Comparison of ENCODE assay signal across 8 cellular contexts in genomic region chr10:95693331-95693667, GRCh38. TPM values are rescaled to one million over a fixed set of nuclear protein-coding genes. Genes with fewer than 3 reads are reported as not detected.
DNase-seq lines count a peak whose midpoint lies in the region; ATAC-seq and TF ChIP-seq lines count a peak whose summit lies in the region.

No MANE protein-coding gene starts in this region.

- H3K4me3 ChIP-seq in CD8-positive, alpha-beta memory T cell (ENCODE audit: low read length): peak overlapping the region; percentile 81
- H3K4me3 ChIP-seq in HUES6 (ENCODE audit: low read depth, low read length): peak overlapping the region; percentile 93
- H3K4me3 ChIP-seq in uterus: peak overlapping the region; percentile 68 to 87

- no peak for DNase-seq in CD8-positive, alpha-beta memory T cell
- DNase-seq in MCF 10A (ENCODE audit: unreplicated experiment) (no peak), memory B cell (ENCODE audit: low spot score in 2 of 2) (peak in 1 of 2 donors; percentile 13), uterus (no peak), AG20443 (ENCODE audit: low spot score) (no peak), kidney tubule cell (ENCODE audit: low spot score) (no peak)

- ATAC-seq in memory B cell (ENCODE audit: low read depth) (no peak), HG03378 (IDR thresholded peaks at IDR 0.05; ENCODE audit: unreplicated experiment) (no peak)

- intact Hi-C loops in MCF 10A (cut with micrococcal nuclease): loop anchor here (5.0 to 10.0 kb wide), 3 partner anchors 318 to 511 kb away; partner anchors contain the start of gene CCNJ
- intact Hi-C loops in uterus (cut with DNase I; ENCODE audit: low total_unique reads): loop anchor here (10.0 kb wide), 1 partner anchor 152 kb away; no protein-coding TSS in a partner anchor

- H3K4me1 ChIP-seq in CD8-positive, alpha-beta memory T cell (ENCODE audit: insufficient read depth, low read length): peaks cover 22% of the 10 kb centered on the region
- no peaks in the 10 kb centered on the region for H3K4me1 ChIP-seq in HUES6 (ENCODE audit: control insufficient read depth, insufficient read depth, low read length)
- H3K4me1 ChIP-seq in uterus: peaks cover 4 to 12% of the 10 kb centered on the region in 2 donors

- H3K27ac Mint-ChIP-seq in CD8-positive, alpha-beta memory T cell: peak overlapping the region; percentile 92 to 99 (median 98)
- peak overlapping the region; percentile 98 for H3K27ac Mint-ChIP-seq in MCF 10A (ENCODE audit: low read depth, unreplicated experiment)
- peak overlapping the region; percentile 96 for H3K27ac Mint-ChIP-seq in memory B cell

- no peaks in the 10 kb centered on the region for H3K9me3 ChIP-seq in CD8-positive, alpha-beta memory T cell (ENCODE audit: low read length)
- peaks cover 9% of the 10 kb centered on the region for H3K9me3 ChIP-seq in HUES6 (ENCODE audit: control insufficient read depth, insufficient read depth, low read depth, low read length)
- H3K9me3 ChIP-seq in uterus: no peaks in the 10 kb centered on the region

- no peaks in the 10 kb centered on the region for H3K27me3 ChIP-seq in CD8-positive, alpha-beta memory T cell (ENCODE audit: insufficient read depth, low read length, poor library complexity, severe bottlenecking)
- H3K27me3 ChIP-seq in HUES6 (ENCODE audit: control insufficient read depth, insufficient read depth, low read length) (no peaks in the 10 kb centered on the region), uterus (no peaks in the 10 kb centered on the region)

- peaks cover 14% of the 10 kb centered on the region for H3K36me3 ChIP-seq in CD8-positive, alpha-beta memory T cell (ENCODE audit: insufficient read depth, low read length)
- peaks cover 35% of the 10 kb centered on the region for H3K36me3 ChIP-seq in HUES6 (ENCODE audit: control insufficient read depth, insufficient read depth, low read length)
- H3K36me3 ChIP-seq in uterus: no peaks in the 10 kb centered on the region

- H3K9me3 Mint-ChIP-seq in CD8-positive, alpha-beta memory T cell: no peaks in the 10 kb centered on the region
- H3K9me3 Mint-ChIP-seq in MCF 10A (ENCODE audit: unreplicated experiment): no peaks in the 10 kb centered on the region
- H3K9me3 Mint-ChIP-seq in memory B cell: peaks cover 3% of the 10 kb centered on the region

- TF ChIP-seq POLR2A in uterus (IDR thresholded peaks at IDR 0.05): no peak

- H3K27me3 Mint-ChIP-seq in CD8-positive, alpha-beta memory T cell: peaks cover 0 to 4% of the 10 kb centered on the region in 2 donors
- H3K27me3 Mint-ChIP-seq in MCF 10A (ENCODE audit: insufficient read depth, unreplicated experiment): no peaks in the 10 kb centered on the region
- no peaks in the 10 kb centered on the region for H3K27me3 Mint-ChIP-seq in memory B cell

- CTCF ChIA-PET in CD8-positive, alpha-beta memory T cell (lab: Charles Lee): interaction anchor here (0.5 to 5.4 kb wide), 57 partner anchors 9 to 646 kb away, joined by 3 to 149 read pairs (median 4); partner anchors contain the start of genes ALDH18A1, CC2D2B and ZNF518A
- CTCF ChIA-PET in MCF 10A (lab: Yijun Ruan, JAX): interaction anchor here (0.5 to 5.4 kb wide), 71 partner anchors 9 to 1495 kb away, joined by 3 to 94 read pairs (median 4); partner anchors contain the start of genes CC2D2B and ENTPD1

- H3K36me3 Mint-ChIP-seq in CD8-positive, alpha-beta memory T cell: peaks cover 0 to 53% (median 10%) of the 10 kb centered on the region in 3 donors
- H3K36me3 Mint-ChIP-seq in MCF 10A (ENCODE audit: insufficient read depth, unreplicated experiment): peaks cover 27% of the 10 kb centered on the region
- peaks cover 20% of the 10 kb centered on the region for H3K36me3 Mint-ChIP-seq in memory B cell

- no peak for TF ChIP-seq CTCF in MCF 10A (IDR thresholded peaks at IDR 0.05; ENCODE audit: unreplicated experiment)
- TF ChIP-seq CTCF in uterus (IDR thresholded peaks at IDR 0.05): no peak

- H3K9ac ChIP-seq in HUES6 (ENCODE audit: low read length): peak overlapping the region; percentile 90

- peaks cover 39 to 60% (median 56%) of the 10 kb centered on the region in 3 donors for H3K4me1 Mint-ChIP-seq in CD8-positive, alpha-beta memory T cell
- peaks cover 23% of the 10 kb centered on the region for H3K4me1 Mint-ChIP-seq in MCF 10A (ENCODE audit: insufficient read depth, unreplicated experiment)
- H3K4me1 Mint-ChIP-seq in memory B cell: peaks cover 50% of the 10 kb centered on the region

- BruUV-seq in MCF 10A (replicated peaks; lab: Mats Ljungman, UMichigan): TSS peak; percentile 42

- peak overlapping the region; percentile 86 to 98 (median 96) for H3K4me3 Mint-ChIP-seq in CD8-positive, alpha-beta memory T cell
- H3K4me3 Mint-ChIP-seq in MCF 10A (ENCODE audit: unreplicated experiment): peak overlapping the region; percentile 99
- peak overlapping the region; percentile 96 for H3K4me3 Mint-ChIP-seq in memory B cell

- POLR2A ChIA-PET in CD8-positive, alpha-beta memory T cell (lab: Charles Lee): interaction anchor here (0.6 to 2.0 kb wide), 6 partner anchors 36 to 437 kb away, joined by 3 to 11 read pairs (median 4); partner anchors contain the start of gene ZNF518A
- POLR2A ChIA-PET in MCF 10A (lab: Yijun Ruan, JAX): interaction anchor here (0.7 to 3.2 kb wide), 25 partner anchors 9 to 594 kb away, joined by 3 to 20 read pairs (median 4); partner anchors contain the start of genes ALDH18A1, BLNK, CC2D2B and CCNJ

- peak overlapping the region; percentile 90 for H3K27ac ChIP-seq in CD8-positive, alpha-beta memory T cell (ENCODE audit: low read depth, low read length)
- peak overlapping the region; percentile 49; the same call in 1 of the 2 replicates for H3K27ac ChIP-seq in HUES6 (ENCODE audit: low read depth, low read length)
- H3K27ac ChIP-seq in uterus: peak overlapping the region; percentile 79 to 88

RNA-seq across cellular contexts. Expression of gene TCTN3, which starts 0.4 kb away (rescaled TPM):
- total RNA-seq in CD8-positive, alpha-beta memory T cell: 10 to 100 TPM; 32.1 to 32.7 TPM
- polyA plus RNA-seq in CD8-positive, alpha-beta memory T cell: 59.1 TPM
- total RNA-seq in MCF 10A (2022): 32.5 and 37.3 TPM in 2 replicates
- 10 to 100 TPM; 27.6 to 41.9 (median 30.6) TPM for total RNA-seq in uterus

RNA-seq across cellular contexts. Expression of gene ALDH18A1, which starts 36.8 kb away (rescaled TPM):
- 10 to 100 TPM; 89.1 to 89.6 TPM for total RNA-seq in CD8-positive, alpha-beta memory T cell
- 66.9 TPM for polyA plus RNA-seq in CD8-positive, alpha-beta memory T cell
- total RNA-seq in MCF 10A (2022): 91.0 and 94.8 TPM in 2 replicates
- 100 to 1,000 TPM in 1 of 4 donors, 10 to 100 TPM in 1, 1 to 10 TPM in 2; 4.7 to 112 (median 21.7) TPM for total RNA-seq in uterus
